Comparison of ENCODE assay signal across 9 cellular contexts in genomic region chr14:69535230-69535848, GRCh38. TPM values are rescaled to one million over a fixed set of nuclear protein-coding genes. Genes with fewer than 3 reads are reported as not detected.
DNase-seq lines count a peak whose midpoint lies in the region; ATAC-seq, FAIRE-seq and TF ChIP-seq lines count a peak whose summit lies in the region.
"Had no signal": no experiment of that assay in that cellular context is flagged by ENCODE, and none has a peak within 500 bp of the region (broad histone marks: within the 10 kb centered on the region; RNA-seq: fewer than 3 reads in every experiment).

No MANE protein-coding gene starts in this region.

- ATAC-seq in CD8-positive, alpha-beta T cell, result no peak
- ATAC-seq in HG02763 (IDR thresholded peaks at IDR 0.05; ENCODE audit: unreplicated experiment), result no peak
- ATAC-seq in activated CD8-positive, alpha-beta T cell treated with anti-CD3 and anti-CD28 coated beads for 36 hours, result no peak

- no peaks in the 10 kb centered on the region for H4K20me1 ChIP-seq in OCI-LY1 (ENCODE audit: insufficient read depth, low read length)
- no peaks in the 10 kb centered on the region for H4K20me1 ChIP-seq in endothelial cell of umbilical vein (replicated peaks; ENCODE audit: control insufficient read depth, extremely low read depth, insufficient read depth, low read length)

- peak; percentile 71 for FAIRE-seq in endothelial cell of umbilical vein (lab: Jason Lieb, UNC)

- H3K36me3 ChIP-seq in OCI-LY1 (ENCODE audit: insufficient read depth, low read length) (no peaks in the 10 kb centered on the region), endothelial cell of umbilical vein (ENCODE audit: control insufficient read depth in 2 of 2, extremely low read depth in 1 of 2, insufficient read depth in 2 of 2, low read length in 2 of 2) (no peaks in the 10 kb centered on the region)
- H3K36me3 ChIP-seq in CD8-positive, alpha-beta T cell (ENCODE audit: insufficient read depth, low read length), result no peaks in the 10 kb centered on the region

- POLR2A ChIA-PET in endothelial cell of umbilical vein (lab: Charles Lee), result no interaction called here
- POLR2A ChIA-PET in CD8-positive, alpha-beta T cell (lab: Charles Lee), result no interaction called here
- POLR2A ChIA-PET in activated CD8-positive, alpha-beta T cell treated with anti-CD3 and anti-CD28 coated beads for 36 hours (lab: Charles Lee), result no interaction called here

- no peaks in the 10 kb centered on the region for H3K9me3 ChIP-seq in OCI-LY1 (ENCODE audit: low read length)
- no peaks in the 10 kb centered on the region for H3K9me3 ChIP-seq in endothelial cell of umbilical vein (replicated peaks; ENCODE audit: control insufficient read depth, insufficient read depth, low read length)
- H3K9me3 ChIP-seq in CD8-positive, alpha-beta T cell (ENCODE audit: low read length), result no peaks in the 10 kb centered on the region

- no peaks in the 10 kb centered on the region for H3K9me3 Mint-ChIP-seq in nephron
- no peaks in the 10 kb centered on the region for H3K9me3 Mint-ChIP-seq in CD8-positive, alpha-beta T cell
- H3K9me3 Mint-ChIP-seq in activated CD8-positive, alpha-beta T cell treated with anti-CD3 and anti-CD28 coated beads for 36 hours, result no peaks in the 10 kb centered on the region
- H3K9me3 Mint-ChIP-seq: activated naive CD4-positive, alpha-beta T cell treated with anti-CD3 and anti-CD28 coated beads, Interleukin-2, amount 50 U/mL, for 24 hours had no signal

- H3F3A ChIP-seq in OCI-LY1 (ENCODE audit: insufficient read depth, low read length), result no peaks in the 10 kb centered on the region

- dilution Hi-C loops in endothelial cell of umbilical vein (cut with MboI; ENCODE audit: extremely low pct_ligation_motif_present, low sequenced_read_pairs), result no loop called here

- H3K4me2 ChIP-seq in OCI-LY1 (ENCODE audit: low read length), result no peak overlapping the region
- H3K4me2 ChIP-seq in endothelial cell of umbilical vein (ENCODE audit: insufficient read depth, low read length), result no peak overlapping the region

- in situ Hi-C loops in ACHN (cut with HindIII; ENCODE audit: low pct_ligation_motif_present, low pct_unique_long_range_greater_than_20kb, low sequenced_read_pairs), result no loop called here

- no peaks in the 10 kb centered on the region for H3K79me2 ChIP-seq in OCI-LY1 (ENCODE audit: insufficient read depth, low read length)
- no peaks in the 10 kb centered on the region for H3K79me2 ChIP-seq in endothelial cell of umbilical vein (ENCODE audit: control insufficient read depth, insufficient read depth, low read length)

- intact Hi-C loops in endothelial cell of umbilical vein (cut with micrococcal nuclease), result loop anchor here (1.0 to 2.0 kb wide), 2 partner anchors 39 to 193 kb away; partner anchors contain the start of gene CCDC177
- intact Hi-C loops in CD8-positive, alpha-beta T cell (cut with DNase I, micrococcal nuclease), result no loop called here
- intact Hi-C loops in activated CD8-positive, alpha-beta T cell treated with anti-CD3 and anti-CD28 coated beads for 36 hours (cut with micrococcal nuclease), result no loop called here

- no peaks in the 10 kb centered on the region for H3K9me1 ChIP-seq in endothelial cell of umbilical vein (replicated peaks; ENCODE audit: control insufficient read depth, extremely low read depth, insufficient read depth, low read length)

- H3K27me3 ChIP-seq in OCI-LY1 (ENCODE audit: insufficient read depth, low read length), result peaks cover 7% of the 10 kb centered on the region; the same call in 1 of the 2 replicates
- H3K27me3 ChIP-seq in endothelial cell of umbilical vein (ENCODE audit: control insufficient read depth in 2 of 2, insufficient read depth in 2 of 2, low read length in 2 of 2), result peaks cover 18 to 26% of the 10 kb centered on the region in 2 experiments
- no peaks in the 10 kb centered on the region for H3K27me3 ChIP-seq in CD8-positive, alpha-beta T cell (ENCODE audit: insufficient read depth, low read length)

- no peak overlapping the region for H3K4me3 Mint-ChIP-seq in nephron
- no peak overlapping the region for H3K4me3 Mint-ChIP-seq in CD8-positive, alpha-beta T cell
- no peak overlapping the region for H3K4me3 Mint-ChIP-seq in activated CD8-positive, alpha-beta T cell treated with anti-CD3 and anti-CD28 coated beads for 36 hours
- H3K4me3 Mint-ChIP-seq: activated naive CD4-positive, alpha-beta T cell treated with anti-CD3 and anti-CD28 coated beads, Interleukin-2, amount 50 U/mL, for 24 hours had no signal

- CTCF ChIA-PET in endothelial cell of umbilical vein (lab: Charles Lee), result interaction anchor here (0.6 to 3.2 kb wide), 30 partner anchors 9 to 492 kb away, joined by 3 to 59 read pairs (median 4); partner anchors contain the start of genes CCDC177 and SRSF5
- CTCF ChIA-PET in CD8-positive, alpha-beta T cell (lab: Charles Lee), result no interaction called here
- CTCF ChIA-PET in activated CD8-positive, alpha-beta T cell treated with anti-CD3 and anti-CD28 coated beads for 36 hours (lab: Charles Lee), result interaction anchor here (0.9 to 1.3 kb wide), 4 partner anchors 10 to 36 kb away, joined by 3 to 5 read pairs (median 4); no protein-coding TSS in a partner anchor

- H3K4me1 ChIP-seq in OCI-LY1 (ENCODE audit: insufficient read depth, low read length, severe bottlenecking) (no peaks in the 10 kb centered on the region), endothelial cell of umbilical vein (ENCODE audit: control insufficient read depth, extremely low read depth, insufficient read depth, low read length) (no peaks in the 10 kb centered on the region)
- no peaks in the 10 kb centered on the region for H3K4me1 ChIP-seq in CD8-positive, alpha-beta T cell (ENCODE audit: insufficient read depth, low read length)

- H3K9ac ChIP-seq in OCI-LY1 (ENCODE audit: low read length) (no peak overlapping the region), endothelial cell of umbilical vein (replicated peaks; ENCODE audit: extremely low read depth, insufficient read depth, low read length) (no peak overlapping the region)

- peak; percentile 42 for DNase-seq in ACHN
- DNase-seq in HK-2 (ENCODE audit: unreplicated experiment), result peak; percentile 25
- DNase-seq in endothelial cell of umbilical vein (ENCODE audit: low read depth, low spot score), result peak; percentile 34
- no peak for DNase-seq in CD8-positive, alpha-beta T cell
- DNase-seq in activated CD8-positive, alpha-beta T cell treated with anti-CD3 and anti-CD28 coated beads for 36 hours, result no peak

- H3K4me3 ChIP-seq in OCI-LY1 (ENCODE audit: low read depth, low read length, poor library complexity, severe bottlenecking), result no peak overlapping the region
- H3K4me3 ChIP-seq in endothelial cell of umbilical vein (replicated peaks in 1 of 3; ENCODE audit: insufficient read depth in 1 of 3, low read depth in 1 of 3, low read length in 3 of 3), result no peak overlapping the region
- no peak overlapping the region for H3K4me3 ChIP-seq in CD8-positive, alpha-beta T cell (ENCODE audit: low read depth, low read length)

- TF ChIP-seq POLR2A in endothelial cell of umbilical vein (IDR thresholded peaks at IDR 0.05; ENCODE audit: low read depth, low read length), result no peak

- H3K27ac ChIP-seq in OCI-LY1 (ENCODE audit: low read depth, low read length, poor library complexity, severe bottlenecking) (no peak overlapping the region), endothelial cell of umbilical vein (ENCODE audit: insufficient read depth, low read depth, low read length) (no peak overlapping the region)
- H3K27ac ChIP-seq in CD8-positive, alpha-beta T cell (ENCODE audit: low read depth, low read length), result no peak overlapping the region

- no peaks in the 10 kb centered on the region for H3K9me2 ChIP-seq in OCI-LY1 (ENCODE audit: low read depth, low read length)

- no peaks in the 10 kb centered on the region for H3K36me3 Mint-ChIP-seq in nephron (ENCODE audit: low read depth)
- H3K36me3 Mint-ChIP-seq in CD8-positive, alpha-beta T cell, result no peaks in the 10 kb centered on the region
- H3K36me3 Mint-ChIP-seq in activated CD8-positive, alpha-beta T cell treated with anti-CD3 and anti-CD28 coated beads for 36 hours (ENCODE audit: low read depth), result no peaks in the 10 kb centered on the region
- H3K36me3 Mint-ChIP-seq: activated naive CD4-positive, alpha-beta T cell treated with anti-CD3 and anti-CD28 coated beads, Interleukin-2, amount 50 U/mL, for 24 hours had no signal

- no peak overlapping the region for H2AFZ ChIP-seq in OCI-LY1 (ENCODE audit: low read length)
- no peak overlapping the region for H2AFZ ChIP-seq in endothelial cell of umbilical vein (ENCODE audit: low read depth, low read length)

- no TSS peak for BruUV-seq in endothelial cell of umbilical vein (replicated peaks; lab: Mats Ljungman, UMichigan)

- peaks cover 6% of the 10 kb centered on the region for H3K4me1 Mint-ChIP-seq in nephron
- no peaks in the 10 kb centered on the region for H3K4me1 Mint-ChIP-seq in CD8-positive, alpha-beta T cell (ENCODE audit: low read depth)
- H3K4me1 Mint-ChIP-seq in activated CD8-positive, alpha-beta T cell treated with anti-CD3 and anti-CD28 coated beads for 36 hours (ENCODE audit: low read depth), result no peaks in the 10 kb centered on the region
- H3K4me1 Mint-ChIP-seq: activated naive CD4-positive, alpha-beta T cell treated with anti-CD3 and anti-CD28 coated beads, Interleukin-2, amount 50 U/mL, for 24 hours had no signal

- H3K27ac Mint-ChIP-seq in nephron, result no peak overlapping the region
- H3K27ac Mint-ChIP-seq in CD8-positive, alpha-beta T cell, result no peak overlapping the region
- H3K27ac Mint-ChIP-seq in activated CD8-positive, alpha-beta T cell treated with anti-CD3 and anti-CD28 coated beads for 36 hours, result no peak overlapping the region
- H3K27ac Mint-ChIP-seq: activated naive CD4-positive, alpha-beta T cell treated with anti-CD3 and anti-CD28 coated beads, Interleukin-2, amount 50 U/mL, for 24 hours had no signal

- H3K27me3 Mint-ChIP-seq in nephron (ENCODE audit: low read depth), result peaks cover 24% of the 10 kb centered on the region
- H3K27me3 Mint-ChIP-seq in CD8-positive, alpha-beta T cell (ENCODE audit: low read depth), result peaks cover 40% of the 10 kb centered on the region
- peaks cover 22% of the 10 kb centered on the region for H3K27me3 Mint-ChIP-seq in activated CD8-positive, alpha-beta T cell treated with anti-CD3 and anti-CD28 coated beads for 36 hours

- TF ChIP-seq CTCF in OCI-LY1 (IDR thresholded peaks at IDR 0.05; ENCODE audit: low read length), result peak; percentile 25; the same call in 1 of the 2 replicates
- peak; percentile 61 to 83 for TF ChIP-seq CTCF in endothelial cell of umbilical vein (IDR thresholded peaks at IDR 0.05; ENCODE audit: extremely low read depth in 1 of 2, insufficient read depth in 1 of 2, low read depth in 1 of 2, low read length in 2 of 2)
- TF ChIP-seq CTCF in nephron (IDR thresholded peaks at IDR 0.05; ENCODE audit: unreplicated experiment in 3 of 3), result peak; percentile 64 to 76 (median 73)
- no peak for TF ChIP-seq CTCF in CD8-positive, alpha-beta T cell (IDR thresholded peaks at IDR 0.05)
- TF ChIP-seq CTCF in activated CD8-positive, alpha-beta T cell treated with anti-CD3 and anti-CD28 coated beads for 36 hours (IDR thresholded peaks at IDR 0.05), result no peak

RNA-seq across cellular contexts. Expression of gene CCDC177, which starts 39.3 kb away (rescaled TPM):
- not detected in 2 replicates for total RNA-seq in endothelial cell of umbilical vein
- polyA plus RNA-seq in endothelial cell of umbilical vein, result not detected in 2 replicates
- polyA plus RNA-seq in endothelial cell of umbilical vein (2011; cell fraction: cytosol; rRNA removed), result not detected in 2 replicates
- polyA plus RNA-seq in endothelial cell of umbilical vein (2011; cell fraction: nucleus; rRNA removed), result not detected in 2 replicates
- not detected in 2 replicates for polyA plus RNA-seq in endothelial cell of umbilical vein (2012)
- not detected in 2 replicates for polyA minus RNA-seq in endothelial cell of umbilical vein
- 0.51 TPM for polyA minus RNA-seq in endothelial cell of umbilical vein (2011; cell fraction: cytosol; rRNA and poly(A)+ RNA removed)
- polyA minus RNA-seq in endothelial cell of umbilical vein (2011; cell fraction: nucleus; rRNA and poly(A)+ RNA removed), result not detected in 2 replicates
- not detected for total RNA-seq in CD8-positive, alpha-beta T cell
- total RNA-seq in activated CD8-positive, alpha-beta T cell treated with anti-CD3 and anti-CD28 coated beads for 36 hours, result not detected

RNA-seq across cellular contexts. Expression of gene PLEKHD1, which starts 50.8 kb away (rescaled TPM):
- total RNA-seq in endothelial cell of umbilical vein, result not detected in 2 replicates
- polyA plus RNA-seq in endothelial cell of umbilical vein, result 0.01 TPM in 1 of 2 replicates, not detected in the other
- polyA plus RNA-seq in endothelial cell of umbilical vein (2011; cell fraction: cytosol; rRNA removed), result 0.01 TPM in 1 of 2 replicates, not detected in the other
- polyA plus RNA-seq in endothelial cell of umbilical vein (2011; cell fraction: nucleus; rRNA removed), result 0.12 and 0.14 TPM in 2 replicates
- not detected in 2 replicates for polyA plus RNA-seq in endothelial cell of umbilical vein (2012)
- polyA minus RNA-seq in endothelial cell of umbilical vein, result 0.15 TPM in 1 of 2 replicates, not detected in the other
- polyA minus RNA-seq in endothelial cell of umbilical vein (2011; cell fraction: cytosol; rRNA and poly(A)+ RNA removed), result not detected
- 0.10 TPM in 2 replicates for polyA minus RNA-seq in endothelial cell of umbilical vein (2011; cell fraction: nucleus; rRNA and poly(A)+ RNA removed)
- total RNA-seq in CD8-positive, alpha-beta T cell, result under 1 TPM; 0.28 to 0.46 TPM
- total RNA-seq in activated CD8-positive, alpha-beta T cell treated with anti-CD3 and anti-CD28 coated beads for 36 hours, result under 1 TPM in 1 of 2 experiments, not detected in 1; 0.07 TPM

Comparison
In these comparisons a context has a peak if more than half of its experiments do, and no peak if none do; other contexts are left out.
1. DNase-seq: peak in ACHN (single experiment), HK-2 (single experiment) and endothelial cell of umbilical vein (single experiment); none in CD8-positive, alpha-beta T cell (0 of 7) and activated CD8-positive, alpha-beta T cell treated with anti-CD3 and anti-CD28 coated beads for 36 hours (single experiment).
2. CTCF ChIP-seq: peak in OCI-LY1 (single experiment), endothelial cell of umbilical vein (2 of 2) and nephron (3 of 3); none in CD8-positive, alpha-beta T cell (single experiment) and activated CD8-positive, alpha-beta T cell treated with anti-CD3 and anti-CD28 coated beads for 36 hours (single experiment).